Comparison of ENCODE assay signal across 28 cellular contexts in the genomic region with DNA sequence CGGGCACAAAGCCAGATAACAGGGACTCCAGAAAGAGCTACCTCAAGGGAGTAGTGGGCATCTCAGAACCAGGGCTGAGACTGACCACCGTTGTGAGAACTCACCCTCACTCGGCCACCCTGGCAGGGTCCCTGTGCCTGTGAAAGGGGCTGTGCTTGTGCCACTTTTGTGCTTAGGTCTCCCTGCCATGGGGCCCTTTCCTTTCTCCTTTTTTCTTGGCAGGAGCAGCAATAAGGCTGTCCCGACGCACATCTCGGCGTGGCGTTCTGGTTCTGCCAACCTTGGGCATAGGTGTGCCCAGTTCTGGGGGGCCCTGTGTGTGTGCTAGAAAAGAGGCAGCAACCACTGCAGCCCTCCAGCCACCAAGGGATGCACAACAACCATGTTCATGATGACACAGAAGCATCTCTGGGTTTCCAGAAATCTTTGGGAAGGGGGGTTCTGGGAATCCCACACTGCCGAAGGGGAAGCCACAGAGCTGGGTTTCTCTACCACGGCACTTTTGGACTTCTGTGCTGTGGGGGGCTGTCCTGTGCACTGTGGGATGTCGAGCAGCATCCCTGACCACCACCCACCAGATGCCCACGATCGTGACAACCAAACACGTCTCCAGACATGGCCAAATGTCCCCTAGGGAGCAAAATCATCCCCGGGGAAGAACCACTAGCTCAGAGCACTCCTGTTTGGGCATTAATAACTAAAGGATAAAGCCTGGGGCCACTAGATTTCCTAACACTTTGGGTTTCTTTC. TPM values are rescaled to one million over a fixed set of nuclear protein-coding genes. Genes with fewer than 3 reads are reported as not detected.
"Had no signal": no experiment of that assay in that cellular context is flagged by ENCODE, and none has a peak within 500 bp of the region (broad histone marks: within the 10 kb centered on the region; RNA-seq: fewer than 3 reads in every experiment).

No MANE protein-coding gene starts in this region.

- H3K36me3 ChIP-seq: breast epithelium, heart right ventricle, left lung, lower lobe of right lung, pancreas, right atrium auricular region, tibial nerve, WERI-Rb-1 had no signal

- H3K27ac ChIP-seq: breast epithelium, foreskin keratinocyte, heart right ventricle, left lung, lower lobe of right lung, pancreas, right atrium auricular region, WERI-Rb-1 had no signal

- H3K27me3 ChIP-seq: breast epithelium, foreskin keratinocyte, heart right ventricle, pancreas, right atrium auricular region had no signal

- H3K4me1 Mint-ChIP-seq: endodermal cell had no signal

- H3K9me3 Mint-ChIP-seq: central memory CD8-positive, alpha-beta T cell; natural killer cell treated with Interleukin-12 subunit alpha and Interleukin-12 subunit beta and Interleukin-15 and Interleukin-18, amount 100 ng/mL, for 72 hours had no signal

- H3K4me3 ChIP-seq: breast epithelium, heart right ventricle, left lung, lower lobe of right lung, pancreas, right atrium auricular region, tibial nerve had no signal

- ATAC-seq: esophagus mucosa, lower lobe of right lung, T-helper 17 cell had no signal

- H3K4me3 Mint-ChIP-seq: activated CD4-positive, alpha-beta memory T cell treated with anti-CD3 and anti-CD28 coated beads, Interleukin-2, amount 10 ng/mL, durations not matched to agents 7 days and 5 days; activated naive CD4-positive, alpha-beta T cell treated with anti-CD3 and anti-CD28 coated beads, Interleukin-2, amount 10 ng/mL, durations not matched to agents 7 days and 5 days; activated T-cell treated with anti-CD3 and anti-CD28 coated beads, Interleukin-2, amount 50 U/mL, for 24 hours; central memory CD8-positive, alpha-beta T cell; dendritic cell treated with granulocyte-macrophage colony-stimulating factor and Interleukin-4, amounts not matched to agents 40 ng/mL and 50 ng/mL, for 4 days; endodermal cell; natural killer cell treated with Interleukin-12 subunit alpha and Interleukin-12 subunit beta and Interleukin-15 and Interleukin-18, amount 100 ng/mL, for 72 hours; T-helper 17 cell had no signal

- H3K4me1 ChIP-seq: breast epithelium, pancreas had no signal

- H3K27me3 Mint-ChIP-seq: activated T-cell treated with anti-CD3 and anti-CD28 coated beads, Interleukin-2, amount 50 U/mL, for 24 hours; central memory CD8-positive, alpha-beta T cell; T-helper 17 cell had no signal

- H3K27ac Mint-ChIP-seq: activated CD4-positive, alpha-beta memory T cell treated with anti-CD3 and anti-CD28 coated beads, Interleukin-2, amount 10 ng/mL, durations not matched to agents 7 days and 5 days; activated naive CD4-positive, alpha-beta T cell treated with anti-CD3 and anti-CD28 coated beads, Interleukin-2, amount 10 ng/mL, durations not matched to agents 7 days and 5 days; dendritic cell treated with granulocyte-macrophage colony-stimulating factor and Interleukin-4, amounts not matched to agents 40 ng/mL and 50 ng/mL, for 4 days; endodermal cell; T-helper 17 cell had no signal

- H3K9me3 ChIP-seq: breast epithelium, lower lobe of right lung, pancreas, right atrium auricular region had no signal

- DNase-seq: activated CD4-positive, alpha-beta memory T cell treated with anti-CD3 and anti-CD28 coated beads, Interleukin-2, amount 10 ng/mL, durations not matched to agents 7 days and 5 days; activated CD4-positive, alpha-beta T cell treated with anti-CD3 and anti-CD28 coated beads for 48 hours; activated CD8-positive, alpha-beta memory T cell treated with anti-CD3 and anti-CD28 coated beads, Interleukin-2, amount 50 U/mL, for 48 hours; activated gamma-delta T cell; activated naive CD4-positive, alpha-beta T cell treated with anti-CD3 and anti-CD28 coated beads, Interleukin-2, amount 10 ng/mL, durations not matched to agents 7 days and 5 days; activated T-cell treated with anti-CD3 and anti-CD28 coated beads, Interleukin-2, amount 50 U/mL, for 24 hours; endodermal cell; heart right ventricle; lower lobe of right lung; mesendoderm; stimulated activated CD4-positive, alpha-beta T cell treated with anti-CD3 and anti-CD28 coated beads, Interleukin-15, amount 100 ng/mL, for 24 hours; stimulated activated CD4-positive, alpha-beta T cell treated with anti-CD3 and anti-CD28 coated beads, Interleukin-2, amount 100 ng/mL, for 24 hours; stimulated activated naive CD4-positive, alpha-beta T cell treated with Interleukin-2 at 50 U/mL for 16 hours; T-helper 17 cell; T1000; WERI-Rb-1 had no signal

RNA-seq across cellular contexts. Expression of a gene that starts 13.1 kb away (rescaled TPM):
- total RNA-seq: foreskin keratinocyte; glomerular endothelial cell; natural killer cell treated with Interleukin-12 subunit alpha and Interleukin-12 subunit beta and Interleukin-15 and Interleukin-18, amount 100 ng/mL, for 72 hours; pulmonary artery endothelial cell had no signal
